In genomic region chr12:24798335-24798734, GRCh38 we compare ENCODE assay signal across 10 cellular contexts.
A peak's percentile ranks its signal among the peaks of the same experiment; 100 is the strongest.
DNase-seq lines count a peak whose midpoint lies in the region; ATAC-seq lines count a peak whose summit lies in the region.
"Had no signal": no experiment of that assay in that cellular context is flagged by ENCODE, and none has a peak within 500 bp of the region (broad histone marks: within the 10 kb centered on the region; RNA-seq: fewer than 3 reads in every experiment).

No MANE protein-coding gene starts in this region.

- H3K36me3 Mint-ChIP-seq in activated CD4-positive, alpha-beta T cell treated with anti-CD3 and anti-CD28 coated beads, Interleukin-2, amount 10 ng/mL, durations not matched to agents 7 days and 5 days (ENCODE audit: low read depth): peaks cover 8% of the 10 kb centered on the region

- H3K4me1 Mint-ChIP-seq in activated CD4-positive, alpha-beta T cell treated with anti-CD3 and anti-CD28 coated beads, Interleukin-2, amount 10 ng/mL, durations not matched to agents 7 days and 5 days: peaks cover 37% of the 10 kb centered on the region

- POLR2A ChIA-PET in activated CD4-positive, alpha-beta T cell treated with anti-CD3 and anti-CD28 coated beads, Interleukin-2, amount 10 ng/mL, durations not matched to agents 7 days and 5 days (lab: Charles Lee): no interaction called here

- no peak overlapping the region for H3K27ac Mint-ChIP-seq in activated CD4-positive, alpha-beta T cell treated with anti-CD3 and anti-CD28 coated beads, Interleukin-2, amount 10 ng/mL, durations not matched to agents 7 days and 5 days
- H3K27ac Mint-ChIP-seq: effector memory CD8-positive, alpha-beta T cell had no signal

- DNase-seq in kidney tubule cell (ENCODE audit: low spot score) (peak; percentile 72), NCI-H526 treated with DMSO at 0.1 percent for 48 hours (lab: John Stamatoyannopoulos, UW) (no peak), SIG-M5 (lab: John Stamatoyannopoulos, UW) (no peak)
- DNase-seq in activated CD4-positive, alpha-beta T cell treated with anti-CD3 and anti-CD28 coated beads, Interleukin-2, amount 10 ng/mL, durations not matched to agents 7 days and 5 days: no peak
- DNase-seq: effector memory CD8-positive, alpha-beta T cell; kidney glomerular epithelial cell had no signal

- H3K27me3 Mint-ChIP-seq in activated CD4-positive, alpha-beta T cell treated with anti-CD3 and anti-CD28 coated beads, Interleukin-2, amount 10 ng/mL, durations not matched to agents 7 days and 5 days: no peaks in the 10 kb centered on the region
- H3K27me3 Mint-ChIP-seq: effector memory CD8-positive, alpha-beta T cell had no signal

- ATAC-seq in GM18858 (IDR thresholded peaks at IDR 0.05; ENCODE audit: unreplicated experiment) (peak; percentile 93), GM21515 (IDR thresholded peaks at IDR 0.05; ENCODE audit: unreplicated experiment) (peak; percentile 88), HG03196 (IDR thresholded peaks at IDR 0.05; ENCODE audit: unreplicated experiment) (peak; percentile 98)
- no peak for ATAC-seq in activated CD4-positive, CD25-positive, alpha-beta regulatory T cell treated with anti-CD3 and anti-CD28 coated beads, Interleukin-2, amount 50 U/mL, for 24 hours
- ATAC-seq: effector memory CD8-positive, alpha-beta T cell had no signal

- CTCF ChIA-PET in activated CD4-positive, alpha-beta T cell treated with anti-CD3 and anti-CD28 coated beads, Interleukin-2, amount 10 ng/mL, durations not matched to agents 7 days and 5 days (lab: Charles Lee): no interaction called here

- H3K4me3 Mint-ChIP-seq in activated CD4-positive, alpha-beta T cell treated with anti-CD3 and anti-CD28 coated beads, Interleukin-2, amount 10 ng/mL, durations not matched to agents 7 days and 5 days: no peak overlapping the region
- H3K4me3 Mint-ChIP-seq: effector memory CD8-positive, alpha-beta T cell had no signal

- H3K9me3 Mint-ChIP-seq in activated CD4-positive, alpha-beta T cell treated with anti-CD3 and anti-CD28 coated beads, Interleukin-2, amount 10 ng/mL, durations not matched to agents 7 days and 5 days: peaks cover 14% of the 10 kb centered on the region
- H3K9me3 Mint-ChIP-seq: effector memory CD8-positive, alpha-beta T cell had no signal

Comparison
In these comparisons a context has a peak if more than half of its experiments do, and no peak if none do; other contexts are left out.
1. ATAC-seq: peak in GM18858 (single experiment), GM21515 (single experiment) and HG03196 (single experiment); none in activated CD4-positive, CD25-positive, alpha-beta regulatory T cell treated with anti-CD3 and anti-CD28 coated beads, Interleukin-2, amount 50 U/mL, for 24 hours (0 of 2).